In genomic region chr1:230105245-230105753, GRCh38 we compare ENCODE assay signal across 10 cellular contexts. TPM values are rescaled to one million over a fixed set of nuclear protein-coding genes. Genes with fewer than 3 reads are reported as not detected.
DNase-seq lines count a peak whose midpoint lies in the region; TF ChIP-seq lines count a peak whose summit lies in the region.
"Had no signal": no experiment of that assay in that cellular context is flagged by ENCODE, and none has a peak within 500 bp of the region (broad histone marks: within the 10 kb centered on the region; RNA-seq: fewer than 3 reads in every experiment).

No MANE protein-coding gene starts in this region.

- H3K36me3 Mint-ChIP-seq in CD8-positive, alpha-beta memory T cell: no peaks in the 10 kb centered on the region

- H3K9me2 ChIP-seq in OCI-LY1 (ENCODE audit: low read depth, low read length): no peaks in the 10 kb centered on the region

- peak overlapping the region; percentile 59 for H3K4me2 ChIP-seq in OCI-LY1 (ENCODE audit: low read length)

- no peak for DNase-seq in CD8-positive, alpha-beta memory T cell
- no peak for DNase-seq in dorsolateral prefrontal cortex
- DNase-seq in prostate gland (ENCODE audit: low spot score): no peak
- no peak for DNase-seq in substantia nigra (lab: John Stamatoyannopoulos, UW)
- DNase-seq in retina: no peak
- DNase-seq in midbrain (lab: John Stamatoyannopoulos, UW): no peak
- no peak for DNase-seq in HUDEP-2 (lab: John Stamatoyannopoulos, UW; ENCODE audit: unreplicated experiment in 76 of 76)

- WGBS in prostate gland: 56% methylated on average over 12 of the region's 12 CpGs

- H4K20me1 ChIP-seq in OCI-LY1 (ENCODE audit: insufficient read depth, low read length): no peaks in the 10 kb centered on the region

- peak overlapping the region; percentile 12; the same call in 1 of the 2 replicates for H3K9ac ChIP-seq in OCI-LY1 (ENCODE audit: low read length)

- H3F3A ChIP-seq in OCI-LY1 (ENCODE audit: insufficient read depth, low read length): 0 out of 2 replicates have a peak, but pooled peaks cover 3% of the 10 kb centered on the region

- H3K27me3 Mint-ChIP-seq in CD8-positive, alpha-beta memory T cell: no peaks in the 10 kb centered on the region
- H3K27me3 Mint-ChIP-seq: memory B cell had no signal

- H3K9me3 Mint-ChIP-seq in CD8-positive, alpha-beta memory T cell: no peaks in the 10 kb centered on the region
- H3K9me3 Mint-ChIP-seq: memory B cell had no signal

- no peak overlapping the region for H2AFZ ChIP-seq in OCI-LY1 (ENCODE audit: low read length)

- TF ChIP-seq CTCF in OCI-LY1 (IDR thresholded peaks at IDR 0.05; ENCODE audit: low read length) (no peak), dorsolateral prefrontal cortex (IDR thresholded peaks at IDR 0.05 in 54 of 56, conservative IDR thresholded peaks at IDR 0.05 in 2 of 56; ENCODE audit: low read depth in 1 of 56, partially characterized antibody in 56 of 56) (no peak), prostate gland (IDR thresholded peaks at IDR 0.05) (no peak)

- no peak overlapping the region for H3K4me3 ChIP-seq in CD8-positive, alpha-beta memory T cell (ENCODE audit: low read length)
- H3K4me3 ChIP-seq in OCI-LY1 (ENCODE audit: low read depth, low read length, poor library complexity, severe bottlenecking) (peak overlapping the region; percentile 17), dorsolateral prefrontal cortex (peak overlapping the region in 17 of 59 donors; percentile 2 to 48 (median 28)), prostate gland (no peak overlapping the region)

- H3K27ac Mint-ChIP-seq in CD8-positive, alpha-beta memory T cell: peak overlapping the region in 1 of 8 donors; percentile 28
- H3K27ac Mint-ChIP-seq: memory B cell had no signal

- H3K79me2 ChIP-seq in OCI-LY1 (ENCODE audit: insufficient read depth, low read length): peaks cover 31% of the 10 kb centered on the region

- intact Hi-C loops in dorsolateral prefrontal cortex (cut with DNase I): no loop called here
- intact Hi-C loops in prostate gland (cut with DNase I): no loop called here

- H3K27ac ChIP-seq in CD8-positive, alpha-beta memory T cell (ENCODE audit: low read depth, low read length): no peak overlapping the region
- H3K27ac ChIP-seq in OCI-LY1 (ENCODE audit: low read depth, low read length, poor library complexity, severe bottlenecking): peak overlapping the region; percentile 83
- H3K27ac ChIP-seq in dorsolateral prefrontal cortex: peak overlapping the region in 41 of 59 donors; percentile 1 to 87 (median 47)
- H3K27ac ChIP-seq in prostate gland: peak overlapping the region; percentile 57 to 60
- H3K27ac ChIP-seq in substantia nigra (ENCODE audit: low read depth, low read length, poor library complexity, severe bottlenecking): no peak overlapping the region
- H3K27ac ChIP-seq: SK-N-MC had no signal

- H3K27me3 ChIP-seq in CD8-positive, alpha-beta memory T cell (ENCODE audit: insufficient read depth, low read length, poor library complexity, severe bottlenecking): no peaks in the 10 kb centered on the region
- H3K27me3 ChIP-seq in OCI-LY1 (ENCODE audit: insufficient read depth, low read length): no peaks in the 10 kb centered on the region
- H3K27me3 ChIP-seq in dorsolateral prefrontal cortex: no peaks in the 10 kb centered on the region
- no peaks in the 10 kb centered on the region for H3K27me3 ChIP-seq in prostate gland (replicated peaks; ENCODE audit: insufficient read depth)

- H3K36me3 ChIP-seq in CD8-positive, alpha-beta memory T cell (ENCODE audit: insufficient read depth, low read length): no peaks in the 10 kb centered on the region
- no peaks in the 10 kb centered on the region for H3K36me3 ChIP-seq in OCI-LY1 (ENCODE audit: insufficient read depth, low read length)
- H3K36me3 ChIP-seq in prostate gland: no peaks in the 10 kb centered on the region

- CTCF ChIA-PET in CD8-positive, alpha-beta memory T cell (lab: Charles Lee): interaction anchor here (1.4 kb wide), 1 partner anchor 22 kb away, joined by 4 read pairs; no protein-coding TSS in a partner anchor

- H3K4me1 Mint-ChIP-seq in CD8-positive, alpha-beta memory T cell: peaks cover 63 to 90% (median 84%) of the 10 kb centered on the region in 3 donors

- peak overlapping the region in 6 of 7 donors; percentile 8 to 63 (median 46) for H3K4me3 Mint-ChIP-seq in CD8-positive, alpha-beta memory T cell

- TF ChIP-seq POLR2A in prostate gland (IDR thresholded peaks at IDR 0.05): no peak

- POLR2A ChIA-PET in CD8-positive, alpha-beta memory T cell (lab: Charles Lee): no interaction called here

- no peaks in the 10 kb centered on the region for H3K9me3 ChIP-seq in CD8-positive, alpha-beta memory T cell (ENCODE audit: low read length)
- H3K9me3 ChIP-seq in OCI-LY1 (ENCODE audit: low read length) (no peaks in the 10 kb centered on the region), prostate gland (no peaks in the 10 kb centered on the region)

- H3K4me1 ChIP-seq in CD8-positive, alpha-beta memory T cell (ENCODE audit: insufficient read depth, low read length): peaks cover 39% of the 10 kb centered on the region
- H3K4me1 ChIP-seq in OCI-LY1 (ENCODE audit: insufficient read depth, low read length, severe bottlenecking) (peaks cover 88% of the 10 kb centered on the region), prostate gland (replicated peaks) (peaks cover 13% of the 10 kb centered on the region)

RNA-seq across cellular contexts. Expression of gene GALNT2, which starts 38.3 kb away (rescaled TPM):
- 10 to 100 TPM; 65.6 to 69.0 TPM for total RNA-seq in CD8-positive, alpha-beta memory T cell
- polyA plus RNA-seq in CD8-positive, alpha-beta memory T cell: 15.7 TPM
- total RNA-seq in dorsolateral prefrontal cortex (10 to 100 TPM; 32.6 to 75.9 (median 45.2) TPM), prostate gland (100 to 1,000 TPM in 1 of 2 donors, 10 to 100 TPM in 1; 34.1 to 125 TPM)

Comparison
In these comparisons a context has a peak if more than half of its experiments do, and no peak if none do; other contexts are left out.
1. H3K27ac ChIP-seq: peak in OCI-LY1 (single experiment), dorsolateral prefrontal cortex (41 of 59) and prostate gland (2 of 2); none in CD8-positive, alpha-beta memory T cell (single experiment) and substantia nigra (single experiment).